Comparison of ENCODE assay signal across 23 cellular contexts in the genomic region with DNA sequence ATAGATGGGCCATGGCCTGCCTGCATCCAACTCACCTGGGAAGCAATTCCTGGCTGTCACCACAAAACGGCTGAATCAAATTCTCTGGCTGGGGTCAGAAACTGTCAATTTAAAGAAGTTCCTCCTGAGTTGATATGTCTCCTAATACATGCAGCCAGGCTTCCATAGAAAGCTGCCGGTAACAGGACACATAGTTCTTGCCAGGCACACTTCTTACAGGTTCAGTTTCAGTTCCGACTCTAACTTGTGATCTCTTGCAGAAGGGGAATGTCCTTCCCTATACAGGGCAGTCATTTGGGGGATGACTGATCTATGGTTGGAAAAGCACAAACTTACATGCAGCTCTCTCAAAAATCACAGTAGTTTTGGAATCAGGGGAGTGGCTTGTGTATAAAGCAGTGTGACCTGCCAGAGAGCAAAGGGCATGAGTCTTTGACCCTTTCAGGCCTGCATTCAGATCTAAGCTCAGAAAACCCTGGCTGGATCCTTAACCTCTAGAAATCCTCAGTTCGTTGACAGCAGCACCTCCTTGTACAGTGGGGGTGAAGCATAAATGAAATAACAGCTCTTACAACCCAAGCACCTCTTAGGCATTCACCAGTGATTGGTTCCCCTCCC.
DNase-seq lines count a peak whose midpoint lies in the region; ATAC-seq and TF ChIP-seq lines count a peak whose summit lies in the region.
"Had no signal": no experiment of that assay in that cellular context is flagged by ENCODE, and none has a peak within 500 bp of the region (broad histone marks: within the 10 kb centered on the region; RNA-seq: fewer than 3 reads in every experiment).

No MANE protein-coding gene starts in this region.

- no peak overlapping the region for H3K9ac ChIP-seq in Karpas-422 (ENCODE audit: low read length)

- no peaks in the 10 kb centered on the region for H3K79me2 ChIP-seq in Karpas-422 (ENCODE audit: low read length)

- H3K27me3 Mint-ChIP-seq in activated CD4-positive, alpha-beta T cell treated with anti-CD3 and anti-CD28 coated beads, Interleukin-2, amount 10 ng/mL, durations not matched to agents 24 days and 14 days: no peaks in the 10 kb centered on the region
- no peaks in the 10 kb centered on the region for H3K27me3 Mint-ChIP-seq in effector memory CD8-positive, alpha-beta T cell
- H3K27me3 Mint-ChIP-seq: CD8-positive, alpha-beta memory T cell had no signal

- no peaks in the 10 kb centered on the region for H4K20me1 ChIP-seq in Karpas-422 (ENCODE audit: insufficient read depth, low read depth, low read length)

- no peak overlapping the region for H2AFZ ChIP-seq in Karpas-422 (ENCODE audit: low read length)

- H3K4me3 ChIP-seq in Karpas-422 (ENCODE audit: low read length) (no peak overlapping the region), coronary artery (no peak overlapping the region)
- H3K4me3 ChIP-seq: SJSA1 had no signal

- H3K9me3 Mint-ChIP-seq in activated CD4-positive, alpha-beta T cell treated with anti-CD3 and anti-CD28 coated beads, Interleukin-2, amount 10 ng/mL, durations not matched to agents 24 days and 14 days: no peaks in the 10 kb centered on the region
- no peaks in the 10 kb centered on the region for H3K9me3 Mint-ChIP-seq in effector memory CD8-positive, alpha-beta T cell
- H3K9me3 Mint-ChIP-seq: CD8-positive, alpha-beta memory T cell had no signal

- no peak overlapping the region for H3K27ac Mint-ChIP-seq in activated CD4-positive, alpha-beta T cell treated with anti-CD3 and anti-CD28 coated beads, Interleukin-2, amount 10 ng/mL, durations not matched to agents 24 days and 14 days
- H3K27ac Mint-ChIP-seq in effector memory CD8-positive, alpha-beta T cell: no peak overlapping the region
- H3K27ac Mint-ChIP-seq: CD8-positive, alpha-beta memory T cell had no signal

- no peaks in the 10 kb centered on the region for H3K36me3 Mint-ChIP-seq in activated CD4-positive, alpha-beta T cell treated with anti-CD3 and anti-CD28 coated beads, Interleukin-2, amount 10 ng/mL, durations not matched to agents 24 days and 14 days (ENCODE audit: low read depth)
- no peaks in the 10 kb centered on the region for H3K36me3 Mint-ChIP-seq in effector memory CD8-positive, alpha-beta T cell (ENCODE audit: insufficient read depth)
- H3K36me3 Mint-ChIP-seq: CD8-positive, alpha-beta memory T cell had no signal

- H3K27me3 ChIP-seq in Karpas-422 (ENCODE audit: low read length): no peaks in the 10 kb centered on the region
- H3K27me3 ChIP-seq: SJSA1 had no signal

- H3K9me2 ChIP-seq in Karpas-422 (replicated peaks; ENCODE audit: insufficient read depth, low read length): no peaks in the 10 kb centered on the region

- intact Hi-C loops in activated CD4-positive, alpha-beta T cell treated with anti-CD3 and anti-CD28 coated beads, Interleukin-2, amount 10 ng/mL, durations not matched to agents 24 days and 14 days (cut with micrococcal nuclease): no loop called here

- ATAC-seq in GM21528 (IDR thresholded peaks at IDR 0.05; ENCODE audit: low FRiP score, unreplicated experiment): no peak
- no peak for ATAC-seq in effector memory CD8-positive, alpha-beta T cell (replicated peaks)
- no peak for ATAC-seq in HG03039 (IDR thresholded peaks at IDR 0.05; ENCODE audit: unreplicated experiment)
- ATAC-seq: Panc1 had no signal

- H3K27ac ChIP-seq in Karpas-422 (ENCODE audit: low read length): no peak overlapping the region
- H3K27ac ChIP-seq in coronary artery: no peak overlapping the region
- H3K27ac ChIP-seq: HL-60, SJSA1 had no signal

- H3K9me3 ChIP-seq in Karpas-422 (ENCODE audit: low read length): no peaks in the 10 kb centered on the region
- H3K9me3 ChIP-seq: SJSA1 had no signal

- no peaks in the 10 kb centered on the region for H3K36me3 ChIP-seq in Karpas-422 (ENCODE audit: insufficient read depth, low read length)
- H3K36me3 ChIP-seq: SJSA1 had no signal

- no peak overlapping the region for H3K4me3 Mint-ChIP-seq in activated CD4-positive, alpha-beta T cell treated with anti-CD3 and anti-CD28 coated beads, Interleukin-2, amount 10 ng/mL, durations not matched to agents 24 days and 14 days
- H3K4me3 Mint-ChIP-seq in effector memory CD8-positive, alpha-beta T cell: no peak overlapping the region
- H3K4me3 Mint-ChIP-seq: CD8-positive, alpha-beta memory T cell had no signal

- peaks cover 26% of the 10 kb centered on the region for H3K4me1 ChIP-seq in Karpas-422 (ENCODE audit: low read length)
- H3K4me1 ChIP-seq: SJSA1 had no signal

- no peak for TF ChIP-seq CTCF in coronary artery (IDR thresholded peaks at IDR 0.05)

- H3K4me2 ChIP-seq in Karpas-422 (ENCODE audit: low read depth, low read length, poor library complexity, severe bottlenecking): peak overlapping the region; percentile 34

- no peaks in the 10 kb centered on the region for H3K4me1 Mint-ChIP-seq in activated CD4-positive, alpha-beta T cell treated with anti-CD3 and anti-CD28 coated beads, Interleukin-2, amount 10 ng/mL, durations not matched to agents 24 days and 14 days
- H3K4me1 Mint-ChIP-seq in effector memory CD8-positive, alpha-beta T cell (ENCODE audit: low read depth in 2 of 2): no peaks in the 10 kb centered on the region
- H3K4me1 Mint-ChIP-seq: CD8-positive, alpha-beta memory T cell had no signal

- peak; percentile 31 for DNase-seq in CD1c-positive myeloid dendritic cell (ENCODE audit: extremely low spot score)
- DNase-seq in Karpas-422: peak; percentile 67
- DNase-seq in NOMO-1 treated with dmso at 0.1 percent for 144 hours (lab: John Stamatoyannopoulos, UW; ENCODE audit: unreplicated experiment): peak; percentile 53
- DNase-seq in coronary artery (ENCODE audit: low spot score): peak; percentile 22
- DNase-seq in activated CD4-positive, alpha-beta T cell treated with anti-CD3 and anti-CD28 coated beads, Interleukin-2, amount 10 ng/mL, durations not matched to agents 24 days and 14 days: no peak
- no peak for DNase-seq in effector memory CD8-positive, alpha-beta T cell
- DNase-seq: AML-193; C1 segment of cervical spinal cord; Calu3; CD8-positive, alpha-beta memory T cell; DMS153; KBM-7; NCI-H1694; NCI-H2081; NCI-H2171 treated with DMSO at 0.1 percent for 48 hours; NCI-H524 treated with DMSO at 0.1 percent for 48 hours; NCI-H82; T-helper 1 cell had no signal

Comparison
In these comparisons a context has a peak if more than half of its experiments do, and no peak if none do; other contexts are left out.
1. DNase-seq: peak in CD1c-positive myeloid dendritic cell (single experiment), Karpas-422 (single experiment), NOMO-1 treated with dmso at 0.1 percent for 144 hours (single experiment) and coronary artery (single experiment); none in activated CD4-positive, alpha-beta T cell treated with anti-CD3 and anti-CD28 coated beads, Interleukin-2, amount 10 ng/mL, durations not matched to agents 24 days and 14 days (single experiment) and effector memory CD8-positive, alpha-beta T cell (0 of 3).